In the genomic region with DNA sequence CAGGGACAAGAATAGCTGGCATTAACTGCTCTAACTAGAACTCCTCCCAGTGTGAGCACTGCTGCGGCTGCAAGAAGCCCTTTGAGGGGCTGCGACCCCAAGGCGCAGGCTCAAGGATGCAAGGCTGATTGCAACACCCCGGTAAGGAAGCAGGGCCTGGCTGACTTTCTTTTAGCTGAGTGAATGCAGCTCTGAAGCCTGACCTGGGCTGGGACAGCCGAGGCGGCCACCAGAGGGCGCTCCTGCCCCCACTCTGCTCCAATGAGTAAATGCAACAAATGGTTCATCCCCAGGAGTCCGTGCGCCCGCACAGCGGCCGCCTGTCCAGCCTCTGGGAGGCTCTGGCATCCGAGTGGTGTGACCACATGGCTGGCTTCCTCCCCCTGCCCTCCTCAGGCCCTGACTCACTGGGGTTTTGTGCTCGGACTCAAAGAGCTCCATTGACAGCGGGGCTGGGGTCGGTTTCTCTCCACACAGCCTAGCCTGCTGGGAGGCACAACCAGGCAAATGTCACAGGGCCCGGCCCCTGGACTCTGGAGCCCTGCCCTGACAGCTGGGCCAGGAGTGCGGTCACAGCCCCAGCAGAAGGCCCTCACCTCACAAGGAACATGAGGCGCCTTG, we compare ENCODE assay signal across 1 cellular context.
TF ChIP-seq lines count a peak whose summit lies in the region.

SMIM5 (plus strand) TSS at position 572 of the 621 bp plus-strand sequence. CDS start 6,768 bp downstream, outside the sequence.

TF ChIP-seq in HepG2, 621 proteins besides CTCF, POLR2A, EP300 and RAD21 (continued from another document and continues in another):
- no peak for TF ChIP-seq GMEB2 (CRISPR knock-in tag; IDR thresholded peaks at IDR 0.05; ENCODE audit: low read depth)
- TF ChIP-seq SNAPC4 (CRISPR knock-in tag; IDR thresholded peaks at IDR 0.05) = no peak
- TF ChIP-seq ZNF7 (CRISPR knock-in tag; IDR thresholded peaks at IDR 0.05) = no peak
- TF ChIP-seq ZMAT5 (CRISPR knock-in tag; IDR thresholded peaks at IDR 0.05; ENCODE audit: borderline replicate concordance, low read depth) = no peak
- TF ChIP-seq, protein P1, sequence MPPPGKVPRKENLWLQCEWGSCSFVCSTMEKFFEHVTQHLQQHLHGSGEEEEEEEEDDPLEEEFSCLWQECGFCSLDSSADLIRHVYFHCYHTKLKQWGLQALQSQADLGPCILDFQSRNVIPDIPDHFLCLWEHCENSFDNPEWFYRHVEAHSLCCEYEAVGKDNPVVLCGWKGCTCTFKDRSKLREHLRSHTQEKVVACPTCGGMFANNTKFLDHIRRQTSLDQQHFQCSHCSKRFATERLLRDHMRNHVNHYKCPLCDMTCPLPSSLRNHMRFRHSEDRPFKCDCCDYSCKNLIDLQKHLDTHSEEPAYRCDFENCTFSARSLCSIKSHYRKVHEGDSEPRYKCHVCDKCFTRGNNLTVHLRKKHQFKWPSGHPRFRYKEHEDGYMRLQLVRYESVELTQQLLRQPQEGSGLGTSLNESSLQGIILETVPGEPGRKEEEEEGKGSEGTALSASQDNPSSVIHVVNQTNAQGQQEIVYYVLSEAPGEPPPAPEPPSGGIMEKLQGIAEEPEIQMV (CRISPR knock-in tag; IDR thresholded peaks at IDR 0.05; ENCODE audit: low read depth) = no peak
- TF ChIP-seq RELA (CRISPR knock-in tag; IDR thresholded peaks at IDR 0.05) = no peak
- peak; percentile 71; the same call in 1 of the 2 replicates for TF ChIP-seq SMC3 (IDR thresholded peaks at IDR 0.05; ENCODE audit: low read length)
- peak; percentile 79 for TF ChIP-seq STAG1 (CRISPR knock-in tag; IDR thresholded peaks at IDR 0.05)
- TF ChIP-seq ZNF335 (CRISPR knock-in tag; IDR thresholded peaks at IDR 0.05) = no peak
- no peak for TF ChIP-seq ZBTB7B (CRISPR knock-in tag; IDR thresholded peaks at IDR 0.05)
- TF ChIP-seq IKZF1 (IDR thresholded peaks at IDR 0.05) = no peak
- TF ChIP-seq, protein P2, sequence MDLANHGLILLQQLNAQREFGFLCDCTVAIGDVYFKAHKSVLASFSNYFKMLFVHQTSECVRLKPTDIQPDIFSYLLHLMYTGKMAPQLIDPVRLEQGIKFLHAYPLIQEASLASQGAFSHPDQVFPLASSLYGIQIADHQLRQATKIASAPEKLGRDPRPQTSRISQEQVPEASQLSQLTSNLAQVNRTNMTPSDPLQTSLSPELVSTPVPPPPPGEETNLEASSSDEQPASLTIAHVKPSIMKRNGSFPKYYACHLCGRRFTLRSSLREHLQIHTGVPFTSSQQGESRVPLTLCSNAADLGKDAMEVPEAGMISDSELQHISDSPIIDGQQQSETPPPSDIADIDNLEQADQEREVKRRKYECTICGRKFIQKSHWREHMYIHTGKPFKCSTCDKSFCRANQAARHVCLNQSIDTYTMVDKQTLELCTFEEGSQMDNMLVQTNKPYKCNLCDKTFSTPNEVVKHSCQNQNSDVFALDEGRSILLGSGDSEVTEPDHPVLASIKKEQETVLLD (CRISPR knock-in tag; IDR thresholded peaks at IDR 0.05; ENCODE audit: low read depth) = no peak
- no peak for TF ChIP-seq MTA3 (CRISPR knock-in tag; IDR thresholded peaks at IDR 0.05)
- TF ChIP-seq ZNF562 (CRISPR knock-in tag; IDR thresholded peaks at IDR 0.05; ENCODE audit: borderline replicate concordance) = no peak
- TF ChIP-seq ASH2L (IDR thresholded peaks at IDR 0.05; ENCODE audit: insufficient read length, low read depth, low read length) = no peak
- TF ChIP-seq GTF3A (CRISPR knock-in tag; conservative IDR thresholded peaks at IDR 0.05) = no peak
- no peak for TF ChIP-seq TBL1XR1 (IDR thresholded peaks at IDR 0.05; ENCODE audit: borderline replicate concordance, low read length, partially characterized antibody)
- TF ChIP-seq ZNF710 (CRISPR knock-in tag; IDR thresholded peaks at IDR 0.05; ENCODE audit: borderline replicate concordance) = no peak; the same call in 1 of the 2 replicates
- no peak for TF ChIP-seq RERE (CRISPR knock-in tag; IDR thresholded peaks at IDR 0.05; ENCODE audit: low read depth)
- TF ChIP-seq IKZF4 (CRISPR knock-in tag; IDR thresholded peaks at IDR 0.05; ENCODE audit: borderline replicate concordance, low read depth, not compliant biosample characterization) = no peak
- no peak for TF ChIP-seq ZBTB8A (CRISPR knock-in tag; IDR thresholded peaks at IDR 0.05; ENCODE audit: borderline replicate concordance, low read depth)
- no peak for TF ChIP-seq MIXL1 (CRISPR knock-in tag; IDR thresholded peaks at IDR 0.05)
- TF ChIP-seq BHLHE40 (IDR thresholded peaks at IDR 0.05; ENCODE audit: low read length) = no peak
- TF ChIP-seq, protein P3, sequence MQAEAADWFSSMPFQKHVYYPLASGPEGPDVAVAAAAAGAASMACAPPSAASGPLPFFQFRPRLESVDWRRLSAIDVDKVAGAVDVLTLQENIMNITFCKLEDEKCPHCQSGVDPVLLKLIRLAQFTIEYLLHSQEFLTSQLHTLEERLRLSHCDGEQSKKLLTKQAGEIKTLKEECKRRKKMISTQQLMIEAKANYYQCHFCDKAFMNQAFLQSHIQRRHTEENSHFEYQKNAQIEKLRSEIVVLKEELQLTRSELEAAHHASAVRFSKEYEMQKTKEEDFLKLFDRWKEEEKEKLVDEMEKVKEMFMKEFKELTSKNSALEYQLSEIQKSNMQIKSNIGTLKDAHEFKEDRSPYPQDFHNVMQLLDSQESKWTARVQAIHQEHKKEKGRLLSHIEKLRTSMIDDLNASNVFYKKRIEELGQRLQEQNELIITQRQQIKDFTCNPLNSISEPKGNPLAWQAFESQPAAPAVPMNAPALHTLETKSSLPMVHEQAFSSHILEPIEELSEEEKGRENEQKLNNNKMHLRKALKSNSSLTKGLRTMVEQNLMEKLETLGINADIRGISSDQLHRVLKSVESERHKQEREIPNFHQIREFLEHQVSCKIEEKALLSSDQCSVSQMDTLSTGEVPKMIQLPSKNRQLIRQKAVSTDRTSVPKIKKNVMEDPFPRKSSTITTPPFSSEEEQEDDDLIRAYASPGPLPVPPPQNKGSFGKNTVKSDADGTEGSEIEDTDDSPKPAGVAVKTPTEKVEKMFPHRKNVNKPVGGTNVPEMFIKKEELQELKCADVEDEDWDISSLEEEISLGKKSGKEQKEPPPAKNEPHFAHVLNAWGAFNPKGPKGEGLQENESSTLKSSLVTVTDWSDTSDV (CRISPR knock-in tag; IDR thresholded peaks at IDR 0.05) = no peak; the same call in 1 of the 2 replicates
- no peak for TF ChIP-seq ZNF780A (CRISPR knock-in tag; IDR thresholded peaks at IDR 0.05)
- TF ChIP-seq ZNF777 (CRISPR knock-in tag; IDR thresholded peaks at IDR 0.05) = no peak
- TF ChIP-seq MAFF (IDR thresholded peaks at IDR 0.05; ENCODE audit: low read depth, low read length) = no peak
- peak; percentile 37; the same call in 1 of the 2 replicates for TF ChIP-seq ZFX (CRISPR knock-in tag; IDR thresholded peaks at IDR 0.05; ENCODE audit: low read depth)
- TF ChIP-seq FUBP1 (CRISPR knock-in tag; IDR thresholded peaks at IDR 0.05; ENCODE audit: borderline replicate concordance) = no peak
